9 cellular contexts compared by ENCODE assay signal in the genomic region with DNA sequence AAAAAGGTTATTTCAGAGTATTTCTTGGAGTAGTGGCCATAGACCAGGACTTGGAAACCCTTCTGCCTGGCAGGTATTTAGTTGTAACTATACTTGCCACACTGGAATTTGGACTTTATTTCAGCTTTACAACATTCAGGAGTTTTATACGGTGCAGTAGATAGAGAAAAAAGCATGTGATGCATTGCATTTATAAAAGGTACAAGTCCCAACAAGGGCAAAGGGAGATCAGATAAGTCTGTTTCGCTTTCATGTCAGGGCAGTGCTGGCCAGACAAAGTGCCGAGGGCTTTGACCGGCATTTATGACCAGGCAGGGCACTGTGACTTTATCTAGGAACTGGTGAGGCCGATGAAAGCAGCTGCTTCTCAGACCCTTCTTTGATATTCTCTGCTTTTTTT.
A peak's percentile ranks its signal among the peaks of the same experiment; 100 is the strongest.
DNase-seq lines count a peak whose midpoint lies in the region; ATAC-seq and TF ChIP-seq lines count a peak whose summit lies in the region.
"Had no signal": no experiment of that assay in that cellular context is flagged by ENCODE, and none has a peak within 500 bp of the region (broad histone marks: within the 10 kb centered on the region; RNA-seq: fewer than 3 reads in every experiment).

No MANE protein-coding gene starts in this region.

- H3K27ac ChIP-seq in urinary bladder (ENCODE audit: low read depth) = peak overlapping the region; percentile 27

- H3K36me3 Mint-ChIP-seq in natural killer cell treated with Interleukin-12 subunit alpha and Interleukin-12 subunit beta and Interleukin-15 and Interleukin-18, amount 100 ng/mL, for 72 hours = no peaks in the 10 kb centered on the region

- 68% methylated on average over 5 of the region's 5 CpGs for WGBS in urinary bladder

- peaks cover 3% of the 10 kb centered on the region for H3K9me3 Mint-ChIP-seq in natural killer cell treated with Interleukin-12 subunit alpha and Interleukin-12 subunit beta and Interleukin-15 and Interleukin-18, amount 100 ng/mL, for 72 hours

- H3K4me1 Mint-ChIP-seq in natural killer cell treated with Interleukin-12 subunit alpha and Interleukin-12 subunit beta and Interleukin-15 and Interleukin-18, amount 100 ng/mL, for 72 hours (ENCODE audit: low read depth in 2 of 2) = peaks cover 12 to 13% of the 10 kb centered on the region in 2 donors

- no peak for TF ChIP-seq CTCF in epithelial cell of esophagus (IDR thresholded peaks at IDR 0.05; ENCODE audit: insufficient read depth, low read depth, low read length, missing control alignments)

- H3K36me3 ChIP-seq in urinary bladder (ENCODE audit: insufficient read depth) = no peaks in the 10 kb centered on the region

- peaks cover 0 to 2% of the 10 kb centered on the region in 2 donors for H3K27me3 Mint-ChIP-seq in natural killer cell treated with Interleukin-12 subunit alpha and Interleukin-12 subunit beta and Interleukin-15 and Interleukin-18, amount 100 ng/mL, for 72 hours
- H3K27me3 Mint-ChIP-seq: progenitor cell of endocrine pancreas had no signal

- no peaks in the 10 kb centered on the region for H3K4me1 ChIP-seq in urinary bladder (ENCODE audit: insufficient read depth)

- ATAC-seq in natural killer cell treated with Interleukin-12 subunit alpha and Interleukin-12 subunit beta and Interleukin-15 and Interleukin-18, amount 100 ng/mL, for 72 hours = no peak

- H3K27ac Mint-ChIP-seq in natural killer cell treated with Interleukin-12 subunit alpha and Interleukin-12 subunit beta and Interleukin-15 and Interleukin-18, amount 100 ng/mL, for 72 hours = peak overlapping the region; percentile 61 to 97
- H3K27ac Mint-ChIP-seq: progenitor cell of endocrine pancreas had no signal

- H3K4me3 Mint-ChIP-seq in natural killer cell treated with Interleukin-12 subunit alpha and Interleukin-12 subunit beta and Interleukin-15 and Interleukin-18, amount 100 ng/mL, for 72 hours = no peak overlapping the region

- no peak overlapping the region for H3K4me3 ChIP-seq in epithelial cell of esophagus (ENCODE audit: low read length)
- H3K4me3 ChIP-seq in urinary bladder (ENCODE audit: low read depth, low read length) = no peak overlapping the region

- DNase-seq in OCI-M1 (lab: John Stamatoyannopoulos, UW) = peak; percentile 22
- peak; percentile 45 for DNase-seq in epithelial cell of esophagus (ENCODE audit: low read depth)
- no peak for DNase-seq in natural killer cell treated with Interleukin-12 subunit alpha and Interleukin-12 subunit beta and Interleukin-15 and Interleukin-18, amount 100 ng/mL, for 72 hours (ENCODE audit: low spot score)
- DNase-seq in NCI-H2081 treated with DMSO at 0.1 percent for 48 hours (lab: John Stamatoyannopoulos, UW) = no peak
- DNase-seq in NCI-H510A (lab: John Stamatoyannopoulos, UW) = no peak
- DNase-seq in GOT3 (lab: John Stamatoyannopoulos, UW) = no peak
- DNase-seq: H7 had no signal

Comparison
In these comparisons a context has a peak if more than half of its experiments do, and no peak if none do; other contexts are left out.
1. DNase-seq: peak in OCI-M1 (single experiment) and epithelial cell of esophagus (single experiment); none in natural killer cell treated with Interleukin-12 subunit alpha and Interleukin-12 subunit beta and Interleukin-15 and Interleukin-18, amount 100 ng/mL, for 72 hours (single experiment), NCI-H2081 treated with DMSO at 0.1 percent for 48 hours (single experiment), NCI-H510A (single experiment) and GOT3 (single experiment).